ENCODE assay signal across 8 cellular contexts in genomic region chr16:88430524-88431446, GRCh38. TPM values are rescaled to one million over a fixed set of nuclear protein-coding genes. Genes with fewer than 3 reads are reported as not detected.
DNase-seq lines count a peak whose midpoint lies in the region; ATAC-seq, FAIRE-seq and TF ChIP-seq lines count a peak whose summit lies in the region.
"Had no signal": no experiment of that assay in that cellular context is flagged by ENCODE, and none has a peak within 500 bp of the region (broad histone marks: within the 10 kb centered on the region; RNA-seq: fewer than 3 reads in every experiment).

No MANE protein-coding gene starts in this region.

- no peak for FAIRE-seq in urothelium cell line (lab: Jason Lieb, UNC)

- peak overlapping the region; percentile 34 for H3K4me3 ChIP-seq in brain microvascular endothelial cell (ENCODE audit: low read depth, low read length)
- peak overlapping the region; percentile 25 for H3K4me3 ChIP-seq in mesodermal cell (ENCODE audit: extremely low read depth, insufficient read depth, low read length, poor library complexity, severe bottlenecking)
- peak overlapping the region; percentile 20 to 59 (median 38) for H3K4me3 ChIP-seq in transverse colon
- H3K4me3 ChIP-seq in aorta (ENCODE audit: low read length in 2 of 2), result no peak overlapping the region

- H3K36me3 ChIP-seq in brain microvascular endothelial cell (replicated peaks) (no peaks in the 10 kb centered on the region), mesodermal cell (ENCODE audit: control insufficient read depth, insufficient read depth, low read length) (no peaks in the 10 kb centered on the region), transverse colon (no peaks in the 10 kb centered on the region), aorta (ENCODE audit: control insufficient read depth in 1 of 2, insufficient read depth in 2 of 2, low read length in 1 of 2) (no peaks in the 10 kb centered on the region)

- DNase-seq in GM20000 (ENCODE audit: low spot score) (peak; percentile 91), brain microvascular endothelial cell (peak; percentile 8), transverse colon (peak; percentile 39), aorta (no peak), urothelium cell line (ENCODE audit: low spot score) (no peak)
- peak; percentile 22 for DNase-seq in T-helper 2 cell treated with Interferon-gamma antibody and Interleukin-4, amounts not matched to agents 5 μg/mL and 100 μg/mL, for 36 hours (ENCODE audit: low spot score)

- intact Hi-C loops in transverse colon (cut with DNase I; ENCODE audit: low total_unique reads) (loop anchor here (10.0 kb wide), 1 partner anchor 236 kb away; no protein-coding TSS in a partner anchor), aorta (cut with DNase I) (loop anchor here in 1 of 2 donors (10.0 kb wide), 1 partner anchor 446 kb away; no protein-coding TSS in a partner anchor)

- no peaks in the 10 kb centered on the region for H3K9me3 Mint-ChIP-seq in T-helper 2 cell treated with Interferon-gamma antibody and Interleukin-4, amounts not matched to agents 5 μg/mL and 100 μg/mL, for 36 hours
- H3K9me3 Mint-ChIP-seq: nephron had no signal

- H3K36me3 Mint-ChIP-seq in T-helper 2 cell treated with Interferon-gamma antibody and Interleukin-4, amounts not matched to agents 5 μg/mL and 100 μg/mL, for 36 hours (ENCODE audit: low read depth), result no peaks in the 10 kb centered on the region

- no peak overlapping the region for H3K4me3 Mint-ChIP-seq in T-helper 2 cell treated with Interferon-gamma antibody and Interleukin-4, amounts not matched to agents 5 μg/mL and 100 μg/mL, for 36 hours

- peak overlapping the region; percentile 29 for H3K27ac ChIP-seq in brain microvascular endothelial cell
- no peak overlapping the region for H3K27ac ChIP-seq in mesodermal cell (ENCODE audit: low read depth, low read length, severe bottlenecking)
- peak overlapping the region; percentile 39 to 74 (median 52) for H3K27ac ChIP-seq in transverse colon
- H3K27ac ChIP-seq in aorta (ENCODE audit: low read depth in 1 of 2, low read length in 2 of 2), result no peak overlapping the region

- TF ChIP-seq CTCF in GM20000 (IDR thresholded peaks at IDR 0.05; ENCODE audit: extremely low read depth, missing control alignments), result no peak
- no peak for TF ChIP-seq CTCF in brain microvascular endothelial cell (IDR thresholded peaks at IDR 0.05; ENCODE audit: low read depth, low read length, missing control alignments)
- TF ChIP-seq CTCF in transverse colon (IDR thresholded peaks at IDR 0.05), result no peak

- in situ Hi-C loops in brain microvascular endothelial cell (cut with HindIII; ENCODE audit: low pct_ligation_motif_present, low sequenced_read_pairs), result loop anchor here (25.0 kb wide), 1 partner anchor 107 kb away; no protein-coding TSS in a partner anchor
- in situ Hi-C loops in transverse colon (cut with MboI; ENCODE audit: low pct_ligation_motif_present in 1 of 4, low pct_unique_long_range_greater_than_20kb in 1 of 4, low sequenced_read_pairs in 3 of 4), result loop anchor here in 1 of 4 donors (25.0 kb wide), 1 partner anchor 132 kb away; the partner anchor contains the start of gene ZC3H18

- H3K4me1 ChIP-seq in mesodermal cell (ENCODE audit: control insufficient read depth, insufficient read depth, low read length, poor library complexity, severe bottlenecking) (peaks cover 2% of the 10 kb centered on the region), transverse colon (peaks cover 0 to 16% (median 6%) of the 10 kb centered on the region in 4 donors), aorta (ENCODE audit: control insufficient read depth in 1 of 2, insufficient read depth in 2 of 2, low read length in 2 of 2) (no peaks in the 10 kb centered on the region)

- H3K27ac Mint-ChIP-seq in T-helper 2 cell treated with Interferon-gamma antibody and Interleukin-4, amounts not matched to agents 5 μg/mL and 100 μg/mL, for 36 hours, result no peak overlapping the region
- H3K27ac Mint-ChIP-seq: nephron had no signal

- H3K27me3 Mint-ChIP-seq in T-helper 2 cell treated with Interferon-gamma antibody and Interleukin-4, amounts not matched to agents 5 μg/mL and 100 μg/mL, for 36 hours (ENCODE audit: low read depth), result peaks cover 7% of the 10 kb centered on the region

- no peak for TF ChIP-seq EP300 in transverse colon (IDR thresholded peaks at IDR 0.05; ENCODE audit: low read depth)

- peak; percentile 16 for TF ChIP-seq POLR2A in transverse colon (IDR thresholded peaks at IDR 0.05)

- ATAC-seq in aorta (ENCODE audit: low FRiP score), result no peak

- 44% methylated on average over 72 to 79 of the region's 80 CpGs for WGBS in mesodermal cell (ENCODE audit: insufficient coverage in 2 of 2), 2 experiments
- WGBS in transverse colon (ENCODE audit: low coverage in 1 of 2), 2 donors, result 14 to 19% methylated on average over 4 to 67 of the region's 80 CpGs
- 25 to 27% methylated on average over 57 to 80 of the region's 80 CpGs for WGBS in aorta, 2 donors

- no peaks in the 10 kb centered on the region for H3K4me1 Mint-ChIP-seq in T-helper 2 cell treated with Interferon-gamma antibody and Interleukin-4, amounts not matched to agents 5 μg/mL and 100 μg/mL, for 36 hours (ENCODE audit: low read depth)
- H3K4me1 Mint-ChIP-seq: nephron had no signal

- no peaks in the 10 kb centered on the region for H3K27me3 ChIP-seq in brain microvascular endothelial cell (replicated peaks)
- H3K27me3 ChIP-seq in transverse colon, result peaks cover 55% of the 10 kb centered on the region
- no peaks in the 10 kb centered on the region for H3K27me3 ChIP-seq in aorta (ENCODE audit: control insufficient read depth in 1 of 2, insufficient read depth in 2 of 2, low read length in 1 of 2)

- H3K9me3 ChIP-seq in mesodermal cell (ENCODE audit: control insufficient read depth, low read length) (no peaks in the 10 kb centered on the region), transverse colon (no peaks in the 10 kb centered on the region), aorta (ENCODE audit: control insufficient read depth, low read length) (no peaks in the 10 kb centered on the region)

RNA-seq across cellular contexts. Expression of gene ZFPM1, which starts 22.3 kb away (rescaled TPM):
- 5.9 TPM for polyA plus RNA-seq in mesodermal cell (2013, experiment 1 of 2)
- polyA plus RNA-seq in mesodermal cell (2013, experiment 2 of 2), result 4.7 TPM
- total RNA-seq in transverse colon (1 to 10 TPM; 1.2 to 4.6 (median 3.1) TPM), aorta (1 to 10 TPM; 4.1 to 8.8 TPM)
- 1 to 10 TPM in 1 of 2 donors, under 1 TPM in 1; 0.88 to 2.0 TPM for polyA plus RNA-seq in aorta

RNA-seq across cellular contexts. Expression of gene ZNF469, which starts 48.0 kb away (rescaled TPM):
- polyA plus RNA-seq in mesodermal cell (2013, experiment 1 of 2), result 2.3 TPM
- polyA plus RNA-seq in mesodermal cell (2013, experiment 2 of 2), result 1.7 TPM
- total RNA-seq in transverse colon (under 1 TPM; 0.14 to 0.75 (median 0.54) TPM), aorta (1 to 10 TPM; 1.9 to 5.2 TPM)
- polyA plus RNA-seq in aorta, result under 1 TPM; 0.38 to 0.54 TPM

Comparison
In these comparisons a context has a peak if more than half of its experiments do, and no peak if none do; other contexts are left out.
1. DNase-seq: peak in GM20000 (single experiment), T-helper 2 cell treated with Interferon-gamma antibody and Interleukin-4, amounts not matched to agents 5 μg/mL and 100 μg/mL, for 36 hours (single experiment), brain microvascular endothelial cell (single experiment) and transverse colon (single experiment); none in aorta (0 of 2) and urothelium cell line (single experiment).
2. H3K27ac ChIP-seq: peak in brain microvascular endothelial cell (single experiment) and transverse colon (4 of 4); none in mesodermal cell (single experiment) and aorta (0 of 2).
3. H3K4me3 ChIP-seq: peak in brain microvascular endothelial cell (single experiment), mesodermal cell (single experiment) and transverse colon (4 of 4); none in aorta (0 of 2).